ENCODE assay signal across 1 cellular context in genomic region chr14:49944501-49944900, GRCh38.
TF ChIP-seq lines count a peak whose summit lies in the region.

No MANE protein-coding gene starts in this region.

TF ChIP-seq in HepG2, 621 proteins besides CTCF, POLR2A, EP300 and RAD21 (continued from another document):
- no peak for TF ChIP-seq LRRFIP1 (CRISPR knock-in tag; conservative IDR thresholded peaks at IDR 0.05)
- TF ChIP-seq SCMH1 (CRISPR knock-in tag; IDR thresholded peaks at IDR 0.05; ENCODE audit: borderline replicate concordance) = no peak
- no peak for TF ChIP-seq HOXA9 (CRISPR knock-in tag; IDR thresholded peaks at IDR 0.05; ENCODE audit: borderline replicate concordance)
- no peak for TF ChIP-seq ZNF432 (CRISPR knock-in tag; IDR thresholded peaks at IDR 0.05; ENCODE audit: borderline replicate concordance)
- TF ChIP-seq HOXA5 (CRISPR knock-in tag; IDR thresholded peaks at IDR 0.05) = no peak
- TF ChIP-seq KDM4B (CRISPR knock-in tag; IDR thresholded peaks at IDR 0.05) = no peak
- TF ChIP-seq, protein P1, sequence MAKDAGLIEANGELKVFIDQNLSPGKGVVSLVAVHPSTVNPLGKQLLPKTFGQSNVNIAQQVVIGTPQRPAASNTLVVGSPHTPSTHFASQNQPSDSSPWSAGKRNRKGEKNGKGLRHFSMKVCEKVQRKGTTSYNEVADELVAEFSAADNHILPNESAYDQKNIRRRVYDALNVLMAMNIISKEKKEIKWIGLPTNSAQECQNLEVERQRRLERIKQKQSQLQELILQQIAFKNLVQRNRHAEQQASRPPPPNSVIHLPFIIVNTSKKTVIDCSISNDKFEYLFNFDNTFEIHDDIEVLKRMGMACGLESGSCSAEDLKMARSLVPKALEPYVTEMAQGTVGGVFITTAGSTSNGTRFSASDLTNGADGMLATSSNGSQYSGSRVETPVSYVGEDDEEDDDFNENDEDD (CRISPR knock-in tag; IDR thresholded peaks at IDR 0.05; ENCODE audit: borderline replicate concordance) = no peak
- no peak for TF ChIP-seq ZNF251 (CRISPR knock-in tag; IDR thresholded peaks at IDR 0.05)
- no peak for TF ChIP-seq ZMAT3 (CRISPR knock-in tag; conservative IDR thresholded peaks at IDR 0.05)
- peak; percentile 21; the same call in 1 of the 2 replicates for TF ChIP-seq PAXIP1 (CRISPR knock-in tag; conservative IDR thresholded peaks at IDR 0.05)
- TF ChIP-seq CBX5 (CRISPR knock-in tag; IDR thresholded peaks at IDR 0.05; ENCODE audit: borderline replicate concordance) = no peak
- TF ChIP-seq ZNF318 (CRISPR knock-in tag; IDR thresholded peaks at IDR 0.05) = no peak
- TF ChIP-seq, protein P2, sequence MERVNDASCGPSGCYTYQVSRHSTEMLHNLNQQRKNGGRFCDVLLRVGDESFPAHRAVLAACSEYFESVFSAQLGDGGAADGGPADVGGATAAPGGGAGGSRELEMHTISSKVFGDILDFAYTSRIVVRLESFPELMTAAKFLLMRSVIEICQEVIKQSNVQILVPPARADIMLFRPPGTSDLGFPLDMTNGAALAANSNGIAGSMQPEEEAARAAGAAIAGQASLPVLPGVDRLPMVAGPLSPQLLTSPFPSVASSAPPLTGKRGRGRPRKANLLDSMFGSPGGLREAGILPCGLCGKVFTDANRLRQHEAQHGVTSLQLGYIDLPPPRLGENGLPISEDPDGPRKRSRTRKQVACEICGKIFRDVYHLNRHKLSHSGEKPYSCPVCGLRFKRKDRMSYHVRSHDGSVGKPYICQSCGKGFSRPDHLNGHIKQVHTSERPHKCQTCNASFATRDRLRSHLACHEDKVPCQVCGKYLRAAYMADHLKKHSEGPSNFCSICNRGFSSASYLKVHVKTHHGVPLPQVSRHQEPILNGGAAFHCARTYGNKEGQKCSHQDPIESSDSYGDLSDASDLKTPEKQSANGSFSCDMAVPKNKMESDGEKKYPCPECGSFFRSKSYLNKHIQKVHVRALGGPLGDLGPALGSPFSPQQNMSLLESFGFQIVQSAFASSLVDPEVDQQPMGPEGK (CRISPR knock-in tag; IDR thresholded peaks at IDR 0.05) = no peak
- TF ChIP-seq BCL6 (CRISPR knock-in tag; IDR thresholded peaks at IDR 0.05) = no peak
- TF ChIP-seq ZNF576 (CRISPR knock-in tag; IDR thresholded peaks at IDR 0.05) = no peak
- no peak for TF ChIP-seq ZNF350 (CRISPR knock-in tag; IDR thresholded peaks at IDR 0.05; ENCODE audit: borderline replicate concordance, low read depth)
- TF ChIP-seq REXO4 (CRISPR knock-in tag; IDR thresholded peaks at IDR 0.05; ENCODE audit: borderline replicate concordance) = no peak
- TF ChIP-seq RFXAP (CRISPR knock-in tag; IDR thresholded peaks at IDR 0.05; ENCODE audit: borderline replicate concordance) = no peak
- no peak for TF ChIP-seq ZFP62 (CRISPR knock-in tag; IDR thresholded peaks at IDR 0.05)
- no peak for TF ChIP-seq HMG20A (CRISPR knock-in tag; IDR thresholded peaks at IDR 0.05; ENCODE audit: borderline replicate concordance)
- no peak for TF ChIP-seq ARNT (IDR thresholded peaks at IDR 0.05)
- TF ChIP-seq, protein P3, sequence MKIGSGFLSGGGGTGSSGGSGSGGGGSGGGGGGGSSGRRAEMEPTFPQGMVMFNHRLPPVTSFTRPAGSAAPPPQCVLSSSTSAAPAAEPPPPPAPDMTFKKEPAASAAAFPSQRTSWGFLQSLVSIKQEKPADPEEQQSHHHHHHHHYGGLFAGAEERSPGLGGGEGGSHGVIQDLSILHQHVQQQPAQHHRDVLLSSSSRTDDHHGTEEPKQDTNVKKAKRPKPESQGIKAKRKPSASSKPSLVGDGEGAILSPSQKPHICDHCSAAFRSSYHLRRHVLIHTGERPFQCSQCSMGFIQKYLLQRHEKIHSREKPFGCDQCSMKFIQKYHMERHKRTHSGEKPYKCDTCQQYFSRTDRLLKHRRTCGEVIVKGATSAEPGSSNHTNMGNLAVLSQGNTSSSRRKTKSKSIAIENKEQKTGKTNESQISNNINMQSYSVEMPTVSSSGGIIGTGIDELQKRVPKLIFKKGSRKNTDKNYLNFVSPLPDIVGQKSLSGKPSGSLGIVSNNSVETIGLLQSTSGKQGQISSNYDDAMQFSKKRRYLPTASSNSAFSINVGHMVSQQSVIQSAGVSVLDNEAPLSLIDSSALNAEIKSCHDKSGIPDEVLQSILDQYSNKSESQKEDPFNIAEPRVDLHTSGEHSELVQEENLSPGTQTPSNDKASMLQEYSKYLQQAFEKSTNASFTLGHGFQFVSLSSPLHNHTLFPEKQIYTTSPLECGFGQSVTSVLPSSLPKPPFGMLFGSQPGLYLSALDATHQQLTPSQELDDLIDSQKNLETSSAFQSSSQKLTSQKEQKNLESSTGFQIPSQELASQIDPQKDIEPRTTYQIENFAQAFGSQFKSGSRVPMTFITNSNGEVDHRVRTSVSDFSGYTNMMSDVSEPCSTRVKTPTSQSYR (CRISPR knock-in tag; IDR thresholded peaks at IDR 0.05; ENCODE audit: borderline replicate concordance) = peak; percentile 87
- no peak for TF ChIP-seq SKI (IDR thresholded peaks at IDR 0.05; ENCODE audit: partially characterized antibody)
- TF ChIP-seq, protein P4, sequence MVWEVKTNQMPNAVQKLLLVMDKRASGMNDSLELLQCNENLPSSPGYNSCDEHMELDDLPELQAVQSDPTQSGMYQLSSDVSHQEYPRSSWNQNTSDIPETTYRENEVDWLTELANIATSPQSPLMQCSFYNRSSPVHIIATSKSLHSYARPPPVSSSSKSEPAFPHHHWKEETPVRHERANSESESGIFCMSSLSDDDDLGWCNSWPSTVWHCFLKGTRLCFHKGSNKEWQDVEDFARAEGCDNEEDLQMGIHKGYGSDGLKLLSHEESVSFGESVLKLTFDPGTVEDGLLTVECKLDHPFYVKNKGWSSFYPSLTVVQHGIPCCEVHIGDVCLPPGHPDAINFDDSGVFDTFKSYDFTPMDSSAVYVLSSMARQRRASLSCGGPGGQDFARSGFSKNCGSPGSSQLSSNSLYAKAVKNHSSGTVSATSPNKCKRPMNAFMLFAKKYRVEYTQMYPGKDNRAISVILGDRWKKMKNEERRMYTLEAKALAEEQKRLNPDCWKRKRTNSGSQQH (CRISPR knock-in tag; IDR thresholded peaks at IDR 0.05; ENCODE audit: low read depth) = no peak
- 0 out of 2 replicates have a peak, but pooled peaks have one; percentile 54 for TF ChIP-seq HNF4A (CRISPR knock-in tag; IDR thresholded peaks at IDR 0.05)
